In the genomic region with DNA sequence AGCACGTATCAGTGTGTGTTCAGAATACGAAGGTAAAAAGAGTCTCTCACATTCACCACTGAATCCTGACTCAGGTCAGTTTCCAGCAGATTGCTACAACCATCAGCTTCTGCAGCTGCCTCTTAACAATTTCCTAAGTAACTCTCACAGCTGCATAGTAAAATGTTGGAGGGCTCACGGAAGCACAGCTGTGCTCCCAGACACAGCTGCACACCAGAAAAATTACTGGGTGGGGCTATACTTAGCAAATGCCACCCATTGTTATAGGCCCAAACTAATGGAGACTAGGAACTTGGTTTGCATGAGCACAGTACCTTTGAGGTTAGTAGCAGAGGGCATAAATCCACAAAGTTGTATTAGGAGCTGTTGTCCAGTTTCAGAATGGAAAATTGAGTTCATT, we compare ENCODE assay signal across 13 cellular contexts.
"Had no signal": no experiment of that assay in that cellular context is flagged by ENCODE, and none has a peak within 500 bp of the region (broad histone marks: within the 10 kb centered on the region; RNA-seq: fewer than 3 reads in every experiment).

No MANE protein-coding gene starts in this region.

- H3K36me3 ChIP-seq: adrenal gland, pancreas had no signal

- H3K4me3 Mint-ChIP-seq: activated B cell treated with CpG ODN at 0.5 μM for 24 hours; activated CD4-positive, alpha-beta T cell treated with anti-CD3 and anti-CD28 coated beads, Interleukin-2, amount 10 ng/mL, durations not matched to agents 24 days and 14 days; activated naive CD4-positive, alpha-beta T cell treated with anti-CD3 and anti-CD28 coated beads for 36 hours; dendritic cell treated with granulocyte-macrophage colony-stimulating factor and Interleukin-4, amounts not matched to agents 40 ng/mL and 50 ng/mL, for 4 days; effector memory CD8-positive, alpha-beta T cell; immature natural killer cell; natural killer cell treated with Interleukin-12 subunit alpha and Interleukin-12 subunit beta and Interleukin-15 and Interleukin-18, amount 100 ng/mL, for 72 hours; T-helper 17 cell had no signal

- H3K9me3 ChIP-seq: adrenal gland, pancreas had no signal

- H3K4me3 ChIP-seq: adrenal gland, lung, pancreas, skin epidermis had no signal

- H3K4me1 Mint-ChIP-seq: activated B cell treated with CpG ODN at 0.5 μM for 24 hours; activated CD4-positive, alpha-beta T cell treated with anti-CD3 and anti-CD28 coated beads, Interleukin-2, amount 10 ng/mL, durations not matched to agents 24 days and 14 days; immature natural killer cell had no signal

- H3K27me3 Mint-ChIP-seq: activated CD4-positive, alpha-beta T cell treated with anti-CD3 and anti-CD28 coated beads, Interleukin-2, amount 10 ng/mL, durations not matched to agents 24 days and 14 days; dendritic cell treated with granulocyte-macrophage colony-stimulating factor and Interleukin-4, amounts not matched to agents 40 ng/mL and 50 ng/mL, for 4 days; effector memory CD8-positive, alpha-beta T cell had no signal

- ATAC-seq: effector memory CD8-positive, alpha-beta T cell; natural killer cell treated with Interleukin-12 subunit alpha and Interleukin-12 subunit beta and Interleukin-15 and Interleukin-18, amount 100 ng/mL, for 72 hours; pancreas; T-helper 17 cell had no signal

- DNase-seq: activated B cell treated with CpG ODN at 0.5 μM for 24 hours; activated CD4-positive, alpha-beta T cell treated with anti-CD3 and anti-CD28 coated beads, Interleukin-2, amount 10 ng/mL, durations not matched to agents 24 days and 14 days; activated CD8-positive, alpha-beta memory T cell treated with anti-CD3 and anti-CD28 coated beads for 24 hours; activated naive CD4-positive, alpha-beta T cell treated with anti-CD3 and anti-CD28 coated beads for 36 hours; adrenal gland; effector memory CD8-positive, alpha-beta T cell; immature natural killer cell; pancreas; T-helper 17 cell had no signal

- H3K9me3 Mint-ChIP-seq: activated B cell treated with CpG ODN at 0.5 μM for 24 hours; activated CD4-positive, alpha-beta T cell treated with anti-CD3 and anti-CD28 coated beads, Interleukin-2, amount 10 ng/mL, durations not matched to agents 24 days and 14 days; activated naive CD4-positive, alpha-beta T cell treated with anti-CD3 and anti-CD28 coated beads for 36 hours; dendritic cell treated with granulocyte-macrophage colony-stimulating factor and Interleukin-4, amounts not matched to agents 40 ng/mL and 50 ng/mL, for 4 days; effector memory CD8-positive, alpha-beta T cell; immature natural killer cell; natural killer cell treated with Interleukin-12 subunit alpha and Interleukin-12 subunit beta and Interleukin-15 and Interleukin-18, amount 100 ng/mL, for 72 hours had no signal

- H3K27me3 ChIP-seq: adrenal gland, pancreas had no signal

- H3K4me1 ChIP-seq: adrenal gland, pancreas had no signal

- H3K27ac Mint-ChIP-seq: activated B cell treated with CpG ODN at 0.5 μM for 24 hours; activated CD4-positive, alpha-beta T cell treated with anti-CD3 and anti-CD28 coated beads, Interleukin-2, amount 10 ng/mL, durations not matched to agents 24 days and 14 days; activated naive CD4-positive, alpha-beta T cell treated with anti-CD3 and anti-CD28 coated beads for 36 hours; dendritic cell treated with granulocyte-macrophage colony-stimulating factor and Interleukin-4, amounts not matched to agents 40 ng/mL and 50 ng/mL, for 4 days; effector memory CD8-positive, alpha-beta T cell; natural killer cell treated with Interleukin-12 subunit alpha and Interleukin-12 subunit beta and Interleukin-15 and Interleukin-18, amount 100 ng/mL, for 72 hours; T-helper 17 cell had no signal

- H3K36me3 Mint-ChIP-seq: immature natural killer cell; natural killer cell treated with Interleukin-12 subunit alpha and Interleukin-12 subunit beta and Interleukin-15 and Interleukin-18, amount 100 ng/mL, for 72 hours had no signal

- H3K27ac ChIP-seq: adrenal gland, pancreas, skin epidermis had no signal
